Comparison of ENCODE assay signal across 28 cellular contexts in the genomic region with DNA sequence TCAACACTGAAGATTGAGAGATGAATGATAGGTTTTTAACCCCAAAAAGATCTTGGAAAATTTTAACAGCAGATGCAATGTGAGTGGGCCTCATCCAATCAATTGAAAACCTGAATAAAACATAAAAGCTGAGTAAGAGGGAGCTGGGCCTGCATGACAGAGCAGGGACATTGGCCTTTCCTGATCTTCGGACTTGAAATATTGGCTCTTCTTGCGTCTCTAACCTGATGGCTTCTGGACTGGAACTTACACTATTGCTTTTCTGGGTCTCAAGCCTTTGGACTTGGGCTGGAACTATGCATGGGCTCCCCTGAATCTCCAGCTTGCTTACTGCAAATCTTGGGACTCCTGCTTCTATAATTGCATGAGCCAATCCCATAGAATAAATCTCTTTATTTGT. TPM values are rescaled to one million over a fixed set of nuclear protein-coding genes. Genes with fewer than 3 reads are reported as not detected.
DNase-seq lines count a peak whose midpoint lies in the region; ATAC-seq, FAIRE-seq and TF ChIP-seq lines count a peak whose summit lies in the region.
"Had no signal": no experiment of that assay in that cellular context is flagged by ENCODE, and none has a peak within 500 bp of the region (broad histone marks: within the 10 kb centered on the region; RNA-seq: fewer than 3 reads in every experiment).

No MANE protein-coding gene starts in this region.

- POLR2A ChIA-PET in HepG2 (lab: Yijun Ruan, JAX): no interaction called here

- H3K9me3 ChIP-seq in HepG2 (ENCODE audit: low read length) (no peaks in the 10 kb centered on the region), right lobe of liver (no peaks in the 10 kb centered on the region)
- H3K9me3 ChIP-seq: BE2C, BLaER1 had no signal

- H2AFZ ChIP-seq in HepG2 (ENCODE audit: low read length): no peak overlapping the region

- H3K4me1 ChIP-seq in HepG2 (ENCODE audit: insufficient read depth, low read length) (peaks cover 63% of the 10 kb centered on the region), right lobe of liver (peaks cover 0 to 80% (median 20%) of the 10 kb centered on the region in 4 donors)
- H3K4me1 ChIP-seq: BE2C had no signal

- in situ Hi-C loops in HepG2 (cut with HindIII; ENCODE audit: extremely low pct_ligation_motif_present, low pct_unique_long_range_greater_than_20kb): no loop called here

- H3K27me3 ChIP-seq in HepG2 (ENCODE audit: control insufficient read depth in 1 of 2, insufficient read depth in 2 of 2, low read length in 2 of 2) (no peaks in the 10 kb centered on the region), right lobe of liver (no peaks in the 10 kb centered on the region)
- H3K27me3 ChIP-seq: BE2C, BLaER1 had no signal

- ATAC-seq in HepG2 (peak; percentile 48; the same call in 2 of the 3 replicates), right lobe of liver (peak; percentile 52 to 73 (median 60))
- ATAC-seq in stimulated activated effector memory CD8-positive, alpha-beta T cell treated with anti-CD3 and anti-CD28 coated beads, Interleukin-12 subunit alpha, Interleukin-12 subunit beta, amount 100 ng/mL, for 72 hours: no peak
- ATAC-seq: GM12878 had no signal

- no peak for TF ChIP-seq POLR2A in HepG2 (IDR thresholded peaks at IDR 0.05; ENCODE audit: insufficient read depth in 1 of 2, low read depth in 2 of 2, low read length in 2 of 2)
- TF ChIP-seq POLR2A in right lobe of liver (IDR thresholded peaks at IDR 0.05): no peak

- H3K36me3 ChIP-seq in HepG2 (replicated peaks in 1 of 2; ENCODE audit: control insufficient read depth in 1 of 2, insufficient read depth in 2 of 2, low read length in 2 of 2): peaks cover 9 to 43% of the 10 kb centered on the region in 2 experiments
- H3K36me3 ChIP-seq in right lobe of liver: peaks cover 0 to 3% (median 0%) of the 10 kb centered on the region in 4 donors
- H3K36me3 ChIP-seq: BE2C, BLaER1 had no signal

- no peak for FAIRE-seq in HepG2 (lab: Jason Lieb, UNC)
- FAIRE-seq: A204.1, GM12878, GM12892, GM18507 had no signal

- no peak for TF ChIP-seq RAD21 in HepG2 (CRISPR knock-in tag; IDR thresholded peaks at IDR 0.05)

- H3K4me1 Mint-ChIP-seq in stimulated activated effector memory CD8-positive, alpha-beta T cell treated with anti-CD3 and anti-CD28 coated beads, Interleukin-12 subunit alpha, Interleukin-12 subunit beta, amount 100 ng/mL, for 72 hours: no peaks in the 10 kb centered on the region
- H3K4me1 Mint-ChIP-seq: CD14-positive monocyte; CD4-positive, alpha-beta memory T cell; CD4-positive, CD25-positive, alpha-beta regulatory T cell; CD8-positive, alpha-beta memory T cell had no signal

- H3K4me3 ChIP-seq in HepG2 (replicated peaks in 1 of 3; ENCODE audit: insufficient read depth in 1 of 3, low read depth in 2 of 3, low read length in 3 of 3): no peak overlapping the region
- H3K4me3 ChIP-seq in right lobe of liver: no peak overlapping the region
- H3K4me3 ChIP-seq: BLaER1, GM12878 had no signal

- no peak overlapping the region for H3K27ac Mint-ChIP-seq in stimulated activated effector memory CD8-positive, alpha-beta T cell treated with anti-CD3 and anti-CD28 coated beads, Interleukin-12 subunit alpha, Interleukin-12 subunit beta, amount 100 ng/mL, for 72 hours
- H3K27ac Mint-ChIP-seq: CD14-positive monocyte; CD4-positive, alpha-beta memory T cell; CD4-positive, CD25-positive, alpha-beta regulatory T cell; CD8-positive, alpha-beta memory T cell had no signal

- TF ChIP-seq EP300 in HepG2 (IDR thresholded peaks at IDR 0.05; ENCODE audit: low read depth in 2 of 2, low read length in 2 of 2): no peak
- no peak for TF ChIP-seq EP300 in HepG2 (CRISPR knock-in tag; IDR thresholded peaks at IDR 0.05; ENCODE audit: borderline replicate concordance)

- TF ChIP-seq CTCF in HepG2 (CRISPR knock-in tag; IDR thresholded peaks at IDR 0.05) (no peak), right lobe of liver (IDR thresholded peaks at IDR 0.05) (no peak)

- CTCF ChIA-PET in HepG2 (lab: Yijun Ruan, JAX; ENCODE audit: low intra/inter-chr PET ratio, low total read pairs): no interaction called here

- no peaks in the 10 kb centered on the region for H3K36me3 Mint-ChIP-seq in stimulated activated effector memory CD8-positive, alpha-beta T cell treated with anti-CD3 and anti-CD28 coated beads, Interleukin-12 subunit alpha, Interleukin-12 subunit beta, amount 100 ng/mL, for 72 hours
- H3K36me3 Mint-ChIP-seq: CD14-positive monocyte; CD4-positive, alpha-beta memory T cell; CD4-positive, CD25-positive, alpha-beta regulatory T cell; CD8-positive, alpha-beta memory T cell had no signal

- H3K27ac ChIP-seq in HepG2 (ENCODE audit: extremely low read length, insufficient read depth, low read length) (peak overlapping the region; percentile 24), right lobe of liver (peak overlapping the region in 1 of 3 donors; percentile 13)
- H3K27ac ChIP-seq: BLaER1 had no signal

- 89% methylated on average over 2 of the region's 2 CpGs for WGBS in HepG2 (ENCODE audit: low lambda C conversion rate)
- 40% methylated on average over 1 of the region's 2 CpGs for WGBS in right lobe of liver (ENCODE audit: insufficient coverage, low coverage, low lambda C conversion rate, missing lambda C conversion rate)

- H4K20me1 ChIP-seq in HepG2 (ENCODE audit: insufficient read depth, low read length): peaks cover 33% of the 10 kb centered on the region
- H4K20me1 ChIP-seq: BLaER1 had no signal

- no TSS peak for BruUV-seq in HepG2 (replicated peaks; lab: Mats Ljungman, UMichigan)

- H3K4me2 ChIP-seq in HepG2 (ENCODE audit: low read depth, low read length): no peak overlapping the region
- H3K4me2 ChIP-seq: BLaER1 had no signal

- no peaks in the 10 kb centered on the region for H3K9me3 Mint-ChIP-seq in stimulated activated effector memory CD8-positive, alpha-beta T cell treated with anti-CD3 and anti-CD28 coated beads, Interleukin-12 subunit alpha, Interleukin-12 subunit beta, amount 100 ng/mL, for 72 hours
- H3K9me3 Mint-ChIP-seq: CD4-positive, CD25-positive, alpha-beta regulatory T cell; CD8-positive, alpha-beta memory T cell had no signal

- no peak overlapping the region for H3K9ac ChIP-seq in HepG2 (ENCODE audit: insufficient read depth, low read depth, low read length)
- H3K9ac ChIP-seq: BLaER1 had no signal

- intact Hi-C loops in HepG2 (cut with micrococcal nuclease; ENCODE audit: unreplicated experiment) (no loop called here), right lobe of liver (cut with DNase I) (no loop called here)

- DNase-seq in HepG2 (ENCODE audit: low spot score): no peak
- no peak for DNase-seq in right lobe of liver
- DNase-seq in activated CD8-positive, alpha-beta memory T cell treated with anti-CD3 and anti-CD28 coated beads for 24 hours: no peak
- no peak for DNase-seq in stimulated activated effector memory CD8-positive, alpha-beta T cell treated with anti-CD3 and anti-CD28 coated beads, Interleukin-12 subunit alpha, Interleukin-12 subunit beta, amount 100 ng/mL, for 72 hours (ENCODE audit: low spot score in 2 of 2)
- no peak for DNase-seq in NCI-H1417 treated with DMSO at 0.1 percent for 48 hours (lab: John Stamatoyannopoulos, UW)
- DNase-seq: 8988T; ACHN; BE2C; C1 segment of cervical spinal cord; CD4-positive, alpha-beta memory T cell; CD4-positive, CD25-positive, alpha-beta regulatory T cell; CD8-positive, alpha-beta memory T cell; COR-L47; DMS 273 treated with DMSO at 0.1 percent for 48 hours; DMS153; DMS53; DMS79; DND-41; EL; GDM1 had no signal

- peaks cover 94% of the 10 kb centered on the region for H3K79me2 ChIP-seq in HepG2 (ENCODE audit: insufficient read depth, low read length)

- no peak overlapping the region for H3K4me3 Mint-ChIP-seq in stimulated activated effector memory CD8-positive, alpha-beta T cell treated with anti-CD3 and anti-CD28 coated beads, Interleukin-12 subunit alpha, Interleukin-12 subunit beta, amount 100 ng/mL, for 72 hours
- H3K4me3 Mint-ChIP-seq: CD14-positive monocyte; CD4-positive, alpha-beta memory T cell; CD4-positive, CD25-positive, alpha-beta regulatory T cell; CD8-positive, alpha-beta memory T cell had no signal

TF ChIP-seq in HepG2, 621 proteins besides CTCF, POLR2A, EP300 and RAD21 (continues in another document):
- TF ChIP-seq, protein P1, sequence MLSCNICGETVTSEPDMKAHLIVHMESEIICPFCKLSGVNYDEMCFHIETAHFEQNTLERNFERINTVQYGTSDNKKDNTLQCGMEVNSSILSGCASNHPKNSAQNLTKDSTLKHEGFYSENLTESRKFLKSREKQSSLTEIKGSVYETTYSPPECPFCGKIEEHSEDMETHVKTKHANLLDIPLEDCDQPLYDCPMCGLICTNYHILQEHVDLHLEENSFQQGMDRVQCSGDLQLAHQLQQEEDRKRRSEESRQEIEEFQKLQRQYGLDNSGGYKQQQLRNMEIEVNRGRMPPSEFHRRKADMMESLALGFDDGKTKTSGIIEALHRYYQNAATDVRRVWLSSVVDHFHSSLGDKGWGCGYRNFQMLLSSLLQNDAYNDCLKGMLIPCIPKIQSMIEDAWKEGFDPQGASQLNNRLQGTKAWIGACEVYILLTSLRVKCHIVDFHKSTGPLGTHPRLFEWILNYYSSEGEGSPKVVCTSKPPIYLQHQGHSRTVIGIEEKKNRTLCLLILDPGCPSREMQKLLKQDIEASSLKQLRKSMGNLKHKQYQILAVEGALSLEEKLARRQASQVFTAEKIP (CRISPR knock-in tag; IDR thresholded peaks at IDR 0.05; ENCODE audit: borderline replicate concordance): no peak

RNA-seq across cellular contexts. Expression of a gene that starts 9.0 kb away (rescaled TPM):
- total RNA-seq in HepG2 (2016; rRNA removed; fragmentation: Illumina TruSeq; extraction: Trizol) (58.1 and 102 TPM in 2 replicates), right lobe of liver (100 to 1,000 TPM; 101 to 261 (median 171) TPM)
- total RNA-seq in HepG2 (2016; cell fraction: cytosol; rRNA removed; fragmentation: Illumina TruSeq; extraction: Trizol; ENCODE audit: low read depth): 11.3 and 11.5 TPM in 2 replicates
- 57.5 and 103 TPM in 2 replicates for total RNA-seq in HepG2 (2016; cell fraction: insoluble cytoplasmic fraction; rRNA removed; fragmentation: Illumina TruSeq; extraction: Trizol)
- 18.4 and 22.9 TPM in 2 replicates for total RNA-seq in HepG2 (2016; cell fraction: membrane; rRNA removed; fragmentation: Illumina TruSeq; extraction: Trizol)
- total RNA-seq in HepG2 (2016; cell fraction: nucleus; rRNA removed; fragmentation: Illumina TruSeq; extraction: Trizol): 42.4 and 44.5 TPM in 2 replicates
- 43.2 and 56.1 TPM in 2 replicates for polyA plus RNA-seq in HepG2 (2011; rRNA removed)
- 40.9 and 43.6 TPM in 2 replicates for polyA plus RNA-seq in HepG2 (2011; cell fraction: cytosol; rRNA removed)
- polyA plus RNA-seq in HepG2 (2011; cell fraction: nucleus; rRNA removed): 25.7 and 31.3 TPM in 2 replicates
- 35.0 and 53.6 TPM in 2 replicates for polyA plus RNA-seq in HepG2 (2012)
- polyA plus RNA-seq in HepG2 (2016; cell fraction: cytosol; fragmentation: Illumina TruSeq; extraction: Trizol; ENCODE audit: low read depth): 9.7 and 10.6 TPM in 2 replicates
- polyA plus RNA-seq in HepG2 (2016; cell fraction: insoluble cytoplasmic fraction; fragmentation: Illumina TruSeq; extraction: Trizol; ENCODE audit: low read depth): 77.8 and 79.0 TPM in 2 replicates
- 13.8 and 15.5 TPM in 2 replicates for polyA plus RNA-seq in HepG2 (2016; cell fraction: membrane; fragmentation: Illumina TruSeq; extraction: Trizol; ENCODE audit: low read depth)
- polyA plus RNA-seq in HepG2 (2016; cell fraction: nucleus; fragmentation: Illumina TruSeq; extraction: Trizol; ENCODE audit: insufficient read depth, low read depth): 35.1 and 43.4 TPM in 2 replicates
- polyA minus RNA-seq in HepG2 (2011; rRNA and poly(A)+ RNA removed; ENCODE audit: low replicate concordance): 84.3 TPM in 1 of 2 replicates, not detected in the other
- 33.4 and 36.7 TPM in 2 replicates for polyA minus RNA-seq in HepG2 (2011; cell fraction: cytosol; rRNA and poly(A)+ RNA removed)
- 28.6 and 40.7 TPM in 2 replicates for polyA minus RNA-seq in HepG2 (2011; cell fraction: nucleus; rRNA and poly(A)+ RNA removed)
- total RNA-seq: A673; CD4-positive, alpha-beta memory T cell; CD4-positive, CD25-positive, alpha-beta regulatory T cell; CD8-positive, alpha-beta memory T cell had no signal
- polyA plus RNA-seq: AG04450; CD14-positive monocyte; CD4-positive, alpha-beta memory T cell; CD4-positive, CD25-positive, alpha-beta regulatory T cell; CD8-positive, alpha-beta memory T cell; GM12878 had no signal
